ENCODE assay signal across 16 cellular contexts in genomic region chr20:15031546-15032351, GRCh38.
DNase-seq lines count a peak whose midpoint lies in the region; ATAC-seq and TF ChIP-seq lines count a peak whose summit lies in the region.
"Had no signal": no experiment of that assay in that cellular context is flagged by ENCODE, and none has a peak within 500 bp of the region (broad histone marks: within the 10 kb centered on the region; RNA-seq: fewer than 3 reads in every experiment).

No MANE protein-coding gene starts in this region.

- H3K14ac ChIP-seq in neuronal stem cell (ENCODE audit: low read length), result no peak overlapping the region

- H3K4me2 ChIP-seq in neuronal stem cell (ENCODE audit: insufficient read depth, low read length, poor library complexity, severe bottlenecking), result no peak overlapping the region
- H3K4me2 ChIP-seq: BLaER1 had no signal

- no peak overlapping the region for H3K4ac ChIP-seq in neuronal stem cell (ENCODE audit: low read length)

- H2AFZ ChIP-seq in neuronal stem cell (ENCODE audit: low read length), result no peak overlapping the region

- H3K36me3 ChIP-seq in neuronal stem cell (replicated peaks in 1 of 2; ENCODE audit: control insufficient read depth in 2 of 2, insufficient read depth in 2 of 2, low read length in 2 of 2), result no peaks in the 10 kb centered on the region
- H3K36me3 ChIP-seq: BLaER1, HAP-1 had no signal

- TF ChIP-seq CTCF in Calu3 (IDR thresholded peaks at IDR 0.05; ENCODE audit: unreplicated experiment), result no peak

- no peak overlapping the region for H3K9ac ChIP-seq in neuronal stem cell (ENCODE audit: low read depth, low read length, poor library complexity)
- H3K9ac ChIP-seq: BLaER1 had no signal

- H3K36me3 Mint-ChIP-seq in T-cell (no peaks in the 10 kb centered on the region), Calu3 (ENCODE audit: insufficient read depth, unreplicated experiment) (no peaks in the 10 kb centered on the region)
- H3K36me3 Mint-ChIP-seq: CD8-positive, alpha-beta memory T cell; IgD-negative memory B cell had no signal

- intact Hi-C loops in Calu3 (cut with micrococcal nuclease; ENCODE audit: unreplicated experiment), result no loop called here

- no peak overlapping the region for H3K4me3 ChIP-seq in neuronal stem cell (ENCODE audit: low read length in 2 of 2)
- H3K4me3 ChIP-seq: BLaER1, GM12878, HAP-1 had no signal

- ATAC-seq in T-cell (replicated peaks in 1 of 4), result no peak
- ATAC-seq: GM12878 had no signal

- no peaks in the 10 kb centered on the region for H3K9me3 ChIP-seq in neuronal stem cell (replicated peaks in 1 of 2; ENCODE audit: control insufficient read depth in 2 of 2, insufficient read depth in 1 of 2, low read depth in 1 of 2, low read length in 2 of 2)
- H3K9me3 ChIP-seq: Caco-2, HAP-1 had no signal

- H4K8ac ChIP-seq in neuronal stem cell (ENCODE audit: low read depth, low read length), result peak overlapping the region; percentile 24

- H4K91ac ChIP-seq in neuronal stem cell (ENCODE audit: low read depth, low read length, poor library complexity), result peak overlapping the region; percentile 74

- WGBS in neuronal stem cell (ENCODE audit: extremely low coverage in 2 of 2, insufficient read length in 2 of 2, insufficient replicate concordance in 1 of 2), 2 donors, result no CpG with 5 or more reads among the region's 32 CpGs

- peak overlapping the region; percentile 67 for H3K18ac ChIP-seq in neuronal stem cell (ENCODE audit: low read length)

- peak overlapping the region; percentile 27 for H2AK5ac ChIP-seq in neuronal stem cell (ENCODE audit: low read depth, low read length)

- H3K79me1 ChIP-seq in neuronal stem cell (ENCODE audit: low read depth, low read length), result no peaks in the 10 kb centered on the region

- H2BK120ac ChIP-seq in neuronal stem cell (ENCODE audit: low read depth, low read length), result no peak overlapping the region

- H3K23ac ChIP-seq in neuronal stem cell (ENCODE audit: low read depth, low read length, poor library complexity), result peak overlapping the region; percentile 58

- no peak overlapping the region for H3K27ac ChIP-seq in neuronal stem cell (replicated peaks; ENCODE audit: low read length)
- H3K27ac ChIP-seq: BLaER1 had no signal

- no peaks in the 10 kb centered on the region for H3K4me1 ChIP-seq in neuronal stem cell (ENCODE audit: control insufficient read depth in 2 of 2, insufficient read depth in 1 of 2, low read depth in 1 of 2, low read length in 2 of 2)
- H3K4me1 ChIP-seq: Caco-2, HAP-1 had no signal

- no peaks in the 10 kb centered on the region for H3K27me3 Mint-ChIP-seq in T-cell
- no peaks in the 10 kb centered on the region for H3K27me3 Mint-ChIP-seq in Calu3 (ENCODE audit: unreplicated experiment)
- H3K27me3 Mint-ChIP-seq: CD8-positive, alpha-beta memory T cell had no signal

- CTCF ChIA-PET in T-cell (lab: Charles Lee) (no interaction called here), Calu3 (lab: Charles Lee) (no interaction called here)

- H3K4me3 Mint-ChIP-seq in T-cell (no peak overlapping the region), Calu3 (ENCODE audit: low read depth, unreplicated experiment) (no peak overlapping the region)
- H3K4me3 Mint-ChIP-seq: CD8-positive, alpha-beta memory T cell; IgD-negative memory B cell had no signal

- H3K9me3 Mint-ChIP-seq in T-cell (peaks cover 2 to 6% (median 4%) of the 10 kb centered on the region in 3 donors), Calu3 (ENCODE audit: low read depth, unreplicated experiment) (no peaks in the 10 kb centered on the region)

- H3K27ac Mint-ChIP-seq in T-cell, result no peak overlapping the region
- no peak overlapping the region for H3K27ac Mint-ChIP-seq in Calu3 (ENCODE audit: unreplicated experiment)
- H3K27ac Mint-ChIP-seq: CD8-positive, alpha-beta memory T cell had no signal

- POLR2A ChIA-PET in T-cell (lab: Charles Lee), result no interaction called here

- BruUV-seq in Calu3 (replicated peaks; lab: Mats Ljungman, UMichigan), result no TSS peak

- no peak overlapping the region for H2BK15ac ChIP-seq in neuronal stem cell (ENCODE audit: low read length)

- H2BK12ac ChIP-seq in neuronal stem cell (ENCODE audit: low read length), result peak overlapping the region; percentile 52

- DNase-seq in SHP77 (lab: John Stamatoyannopoulos, UW) (peak; percentile 23 to 27), SHP77 treated with DMSO at 0.1 percent for 48 hours (lab: John Stamatoyannopoulos, UW) (no peak), RPMI8226 (peak; percentile 61), neuronal stem cell (ENCODE audit: low spot score) (no peak), T-cell (no peak), Calu3 (no peak), SIG-M5 treated with dmso at 0.1 percent for 504 hours (lab: John Stamatoyannopoulos, UW; ENCODE audit: unreplicated experiment) (no peak)
- DNase-seq: 8988T; AML-193; Caco-2; CD8-positive, alpha-beta memory T cell; DMS53 had no signal

- no peak overlapping the region for H2BK5ac ChIP-seq in neuronal stem cell (ENCODE audit: low read length)

- H3K27me3 ChIP-seq in neuronal stem cell (ENCODE audit: control insufficient read depth in 3 of 3, insufficient read depth in 3 of 3, low read depth in 1 of 3, low read length in 3 of 3), result peaks cover 0 to 3% (median 0%) of the 10 kb centered on the region in 3 experiments
- H3K27me3 ChIP-seq: BLaER1 had no signal

- no peaks in the 10 kb centered on the region for H3K4me1 Mint-ChIP-seq in T-cell
- no peaks in the 10 kb centered on the region for H3K4me1 Mint-ChIP-seq in Calu3 (ENCODE audit: low read depth, unreplicated experiment)
- H3K4me1 Mint-ChIP-seq: CD8-positive, alpha-beta memory T cell; IgD-negative memory B cell had no signal

Comparison
In these comparisons a context has a peak if more than half of its experiments do, and no peak if none do; other contexts are left out.
1. DNase-seq: peak in SHP77 (2 of 2) and RPMI8226 (single experiment); none in SHP77 treated with DMSO at 0.1 percent for 48 hours (single experiment), neuronal stem cell (single experiment), T-cell (0 of 34), Calu3 (single experiment) and SIG-M5 treated with dmso at 0.1 percent for 504 hours (single experiment).